8 cellular contexts compared by ENCODE assay signal in genomic region chr11:34105079-34105956, GRCh38. TPM values are rescaled to one million over a fixed set of nuclear protein-coding genes. Genes with fewer than 3 reads are reported as not detected.
DNase-seq lines count a peak whose midpoint lies in the region; ATAC-seq and TF ChIP-seq lines count a peak whose summit lies in the region.

NAT10 (plus strand) TSS chr11:34105629; CDS start chr11:34108226, 2,597 bp downstream.

- H3K36me3 ChIP-seq in breast epithelium: peaks cover 9% of the 10 kb centered on the region

- H3K4me3 ChIP-seq in breast epithelium (peak within 1 kb of the TSS; percentile 78 to 90 (median 89)), iPS-18c (ENCODE audit: insufficient read depth, low read depth, low read length) (peak within 1 kb of the TSS; percentile 65), skin epidermis (peak within 1 kb of the TSS; percentile 51 to 91 (median 78))

- H3K27me3 ChIP-seq in breast epithelium: no peaks in the 10 kb centered on the region

- ATAC-seq in GM18873 (IDR thresholded peaks at IDR 0.05; ENCODE audit: low FRiP score, unreplicated experiment) (peak; percentile 88), HG03139 (IDR thresholded peaks at IDR 0.05; ENCODE audit: unreplicated experiment) (peak; percentile 87)

- peak within 1 kb of the TSS; percentile 91 for H3K27ac ChIP-seq in VCaP
- H3K27ac ChIP-seq in breast epithelium: peak within 1 kb of the TSS; percentile 96 to 98
- peak within 1 kb of the TSS; percentile 52 to 97 (median 93) for H3K27ac ChIP-seq in skin epidermis

- peaks cover 0 to 6% of the 10 kb centered on the region in 2 donors for H3K4me1 ChIP-seq in breast epithelium

- DNase-seq in AG08395 (ENCODE audit: low spot score): peak; percentile 99
- DNase-seq in NCI-H2196 treated with DMSO at 0.1 percent for 48 hours (lab: John Stamatoyannopoulos, UW; ENCODE audit: unreplicated experiment): peak; percentile 95
- peak; percentile 93 to 97 for DNase-seq in breast epithelium (ENCODE audit: low spot score in 2 of 2)

- TF ChIP-seq POLR2A in breast epithelium (IDR thresholded peaks at IDR 0.05): peak; percentile 81

- TF ChIP-seq CTCF in VCaP (conservative IDR thresholded peaks at IDR 0.05) (peak; percentile 28; the same call in 1 of the 2 replicates), breast epithelium (IDR thresholded peaks at IDR 0.05) (peak in 2 of 3 donors; percentile 12 to 24)

- H3K9me3 ChIP-seq in breast epithelium (no peaks in the 10 kb centered on the region), iPS-18c (ENCODE audit: control insufficient read depth, insufficient read depth, low read length) (no peaks in the 10 kb centered on the region)

- intact Hi-C loops in breast epithelium (cut with DNase I; ENCODE audit: low total_unique reads): no loop called here

RNA-seq across cellular contexts. Expression of gene NAT10, which starts in this region (rescaled TPM):
- 10 to 100 TPM; 22.6 to 41.0 (median 31.5) TPM for total RNA-seq in breast epithelium

Comparison
In these comparisons a context has a peak if more than half of its experiments do, and no peak if none do; other contexts are left out.
1. Peak in every context shown above with its lines: DNase-seq, ATAC-seq, H3K4me3 ChIP-seq and H3K27ac ChIP-seq.